10 cellular contexts compared by ENCODE assay signal in the genomic region with DNA sequence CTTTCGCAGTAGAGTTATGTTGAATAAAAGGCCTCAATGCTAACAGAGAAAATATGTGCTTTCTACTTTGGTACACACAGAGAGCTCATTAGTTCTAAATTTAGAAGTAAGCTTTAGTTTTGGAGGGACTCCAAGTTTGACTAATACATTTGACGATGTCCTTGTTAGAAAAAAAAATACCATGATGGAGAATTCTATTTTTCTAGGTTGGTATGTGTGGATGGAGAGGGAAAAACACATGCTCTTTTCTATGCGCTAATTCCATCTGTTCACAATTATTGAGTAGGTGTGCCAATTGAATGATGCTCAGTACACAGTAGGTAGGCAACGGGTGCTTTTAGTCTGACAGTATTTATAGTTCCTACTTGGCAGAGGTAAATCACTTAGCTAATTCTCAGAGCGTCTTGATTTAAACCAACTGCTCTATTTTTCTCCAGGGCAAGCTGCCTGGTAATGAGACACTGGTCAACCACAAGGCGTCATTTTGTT.
DNase-seq lines count a peak whose midpoint lies in the region; ATAC-seq and TF ChIP-seq lines count a peak whose summit lies in the region.
"Had no signal": no experiment of that assay in that cellular context is flagged by ENCODE, and none has a peak within 500 bp of the region (broad histone marks: within the 10 kb centered on the region; RNA-seq: fewer than 3 reads in every experiment).

No MANE protein-coding gene starts in this region.

- no peaks in the 10 kb centered on the region for H3K36me3 Mint-ChIP-seq in mesothelial cell of epicardium
- H3K36me3 Mint-ChIP-seq: CD14-positive monocyte had no signal

- peaks cover 12% of the 10 kb centered on the region for H3K4me1 ChIP-seq in A673 (ENCODE audit: insufficient read depth, low read length, poor library complexity, severe bottlenecking)

- H3K4me3 ChIP-seq in A673 (ENCODE audit: low read depth, low read length, poor library complexity, severe bottlenecking), result no peak overlapping the region

- BruUV-seq in A673 (replicated peaks; lab: Mats Ljungman, UMichigan), result no TSS peak

- intact Hi-C loops in A673 (cut with micrococcal nuclease; ENCODE audit: unreplicated experiment), result no loop called here

- H3K27ac Mint-ChIP-seq in mesothelial cell of epicardium, result peak overlapping the region; percentile 14
- H3K27ac Mint-ChIP-seq: CD14-positive monocyte had no signal

- no peak for ATAC-seq in GM18519 (IDR thresholded peaks at IDR 0.05; ENCODE audit: low FRiP score, unreplicated experiment)
- ATAC-seq in HG03439 (IDR thresholded peaks at IDR 0.05; ENCODE audit: unreplicated experiment), result no peak

- H3K4me1 Mint-ChIP-seq in mesothelial cell of epicardium, result peaks cover 15% of the 10 kb centered on the region
- H3K4me1 Mint-ChIP-seq: CD14-positive monocyte had no signal

- H3K27me3 Mint-ChIP-seq in mesothelial cell of epicardium (ENCODE audit: low read depth), result no peaks in the 10 kb centered on the region

- POLR2A ChIA-PET in A673 (lab: Charles Lee; ENCODE audit: low non-redundant PET), result interaction anchor here (0.6 kb wide), 2 partner anchors 43 to 1011 kb away, joined by 5 read pairs; no protein-coding TSS in a partner anchor

- H3K27me3 ChIP-seq in A673 (replicated peaks; ENCODE audit: insufficient read depth, low read depth, low read length, poor library complexity), result peaks cover 17% of the 10 kb centered on the region

- CTCF ChIA-PET in A673 (lab: Charles Lee), result no interaction called here

- no peak overlapping the region for H3K4me3 Mint-ChIP-seq in mesothelial cell of epicardium
- H3K4me3 Mint-ChIP-seq: CD14-positive monocyte had no signal

- no peaks in the 10 kb centered on the region for H3K36me3 ChIP-seq in A673 (ENCODE audit: insufficient read depth, low read length, poor library complexity, severe bottlenecking)

- H3K27ac ChIP-seq in A673 (ENCODE audit: low read depth, low read length, poor library complexity, severe bottlenecking), result peak overlapping the region; percentile 28

- TF ChIP-seq CTCF in A673 (conservative IDR thresholded peaks at IDR 0.05; ENCODE audit: low read depth, low read length) (no peak), mesothelial cell of epicardium (IDR thresholded peaks at IDR 0.05; ENCODE audit: unreplicated experiment) (no peak)

- DNase-seq in A673 (ENCODE audit: low spot score), result peak; percentile 29
- peak; percentile 27 to 48 for DNase-seq in NCI-H2081 (lab: John Stamatoyannopoulos, UW)
- peak; percentile 55 to 72 for DNase-seq in dermis microvascular lymphatic vessel endothelial cell (ENCODE audit: low read depth in 2 of 2)
- no peak for DNase-seq in mesothelial cell of epicardium (ENCODE audit: low spot score in 2 of 2, unreplicated experiment in 2 of 2)
- no peak for DNase-seq in pons (ENCODE audit: low spot score)
- DNase-seq in NCI-H2196 (lab: John Stamatoyannopoulos, UW; ENCODE audit: unreplicated experiment), result no peak
- DNase-seq: SHP77 treated with DMSO at 0.1 percent for 48 hours had no signal

- no peaks in the 10 kb centered on the region for H3K9me3 ChIP-seq in A673 (ENCODE audit: low read depth, low read length, poor library complexity, severe bottlenecking)

- H3K9me3 Mint-ChIP-seq in mesothelial cell of epicardium, result peaks cover 3% of the 10 kb centered on the region

Comparison
In these comparisons a context has a peak if more than half of its experiments do, and no peak if none do; other contexts are left out.
1. DNase-seq: peak in A673 (single experiment), NCI-H2081 (2 of 2) and dermis microvascular lymphatic vessel endothelial cell (2 of 2); none in mesothelial cell of epicardium (0 of 2), pons (single experiment) and NCI-H2196 (single experiment).